ENCODE assay signal across 1 cellular context in the genomic region with DNA sequence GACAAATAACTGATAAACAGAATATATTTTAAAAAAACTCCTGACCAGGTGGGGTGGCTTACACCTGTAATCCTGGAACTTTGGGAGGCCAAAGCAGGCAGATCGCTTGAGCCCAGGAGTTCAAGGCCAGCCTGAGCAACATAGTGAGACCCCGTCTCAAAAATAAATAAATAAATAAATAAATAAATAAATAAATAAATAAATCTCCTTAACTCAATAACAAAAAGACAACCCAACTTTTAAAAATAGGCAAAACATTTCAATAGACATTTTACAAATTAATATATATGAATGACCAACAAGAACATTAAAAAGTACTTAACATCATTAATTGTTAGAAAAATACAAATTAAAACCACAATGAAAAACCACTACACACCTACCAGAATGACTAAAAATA.
TF ChIP-seq lines count a peak whose summit lies in the region.

No MANE protein-coding gene starts in this region.

TF ChIP-seq in HEK293, 187 proteins besides CTCF, POLR2A, EP300 and RAD21 (continued from another document and continues in another):
- TF ChIP-seq PRDM2 (tag by site-specific recombination; IDR thresholded peaks at IDR 0.05; ENCODE audit: borderline replicate concordance) (no peak), ZNF626 (tag by site-specific recombination; IDR thresholded peaks at IDR 0.05) (no peak), EGR2 (tag by site-specific recombination; IDR thresholded peaks at IDR 0.05; ENCODE audit: low read depth) (no peak), ZFHX2 (tag by site-specific recombination; conservative IDR thresholded peaks at IDR 0.05) (no peak), ZNF707 (tag by site-specific recombination; IDR thresholded peaks at IDR 0.05) (no peak), OSR2 (tag by site-specific recombination; IDR thresholded peaks at IDR 0.05) (no peak), GLI4 (tag by site-specific recombination; IDR thresholded peaks at IDR 0.05) (no peak), ZNF664 (tag by site-specific recombination; IDR thresholded peaks at IDR 0.05) (no peak), ZNF324 (tag by site-specific recombination; IDR thresholded peaks at IDR 0.05) (no peak), KLF17 (tag by site-specific recombination; IDR thresholded peaks at IDR 0.05) (no peak), ZNF501 (tag by site-specific recombination; IDR thresholded peaks at IDR 0.05) (0 out of 2 replicates have a peak, but pooled peaks have one; percentile 33), ZNF404 (tag by site-specific recombination; IDR thresholded peaks at IDR 0.05) (no peak), MYNN (tag by site-specific recombination; IDR thresholded peaks at IDR 0.05; ENCODE audit: borderline replicate concordance) (no peak), ZNF548 (tag by site-specific recombination; IDR thresholded peaks at IDR 0.05) (no peak), GLIS2 (tag by site-specific recombination; IDR thresholded peaks at IDR 0.05) (no peak), ZNF488 (tag by site-specific recombination; IDR thresholded peaks at IDR 0.05) (no peak), ZBTB6 (tag by site-specific recombination; IDR thresholded peaks at IDR 0.05) (no peak), ZNF580 (tag by site-specific recombination; IDR thresholded peaks at IDR 0.05) (0 out of 2 replicates have a peak, but pooled peaks have one; percentile 21), ZBTB20 (tag by site-specific recombination; IDR thresholded peaks at IDR 0.05) (no peak), ZBTB44 (tag by site-specific recombination; IDR thresholded peaks at IDR 0.05) (no peak), ZNF146 (tag by site-specific recombination; IDR thresholded peaks at IDR 0.05) (no peak), ZNF19 (tag by site-specific recombination; IDR thresholded peaks at IDR 0.05; ENCODE audit: low read depth) (no peak), ZNF791 (tag by site-specific recombination; IDR thresholded peaks at IDR 0.05) (no peak), ZNF341 (tag by site-specific recombination; IDR thresholded peaks at IDR 0.05; ENCODE audit: low read depth) (no peak), ZNF701 (tag by site-specific recombination; IDR thresholded peaks at IDR 0.05) (no peak), ZBTB17 (tag by site-specific recombination; IDR thresholded peaks at IDR 0.05) (no peak), ZNF2 (tag by site-specific recombination; IDR thresholded peaks at IDR 0.05) (no peak), RBAK (tag by site-specific recombination; IDR thresholded peaks at IDR 0.05) (0 out of 2 replicates have a peak, but pooled peaks have one; percentile 29), ZNF239 (tag by site-specific recombination; IDR thresholded peaks at IDR 0.05) (no peak), ZBTB48 (tag by site-specific recombination; IDR thresholded peaks at IDR 0.05) (no peak), ZNF585B (tag by site-specific recombination; IDR thresholded peaks at IDR 0.05) (no peak), ZFP37 (tag by site-specific recombination; IDR thresholded peaks at IDR 0.05) (no peak), ZNF549 (tag by site-specific recombination; IDR thresholded peaks at IDR 0.05) (no peak), SP7 (tag by site-specific recombination; IDR thresholded peaks at IDR 0.05) (no peak), IKZF3 (tag by site-specific recombination; IDR thresholded peaks at IDR 0.05) (no peak), ZNF837 (tag by site-specific recombination; IDR thresholded peaks at IDR 0.05) (no peak), ZNF596 (tag by site-specific recombination; IDR thresholded peaks at IDR 0.05) (no peak), KLF10 (tag by site-specific recombination; IDR thresholded peaks at IDR 0.05) (no peak), ZNF214 (tag by site-specific recombination; IDR thresholded peaks at IDR 0.05; ENCODE audit: borderline replicate concordance) (no peak), ZNF639 (tag by site-specific recombination; IDR thresholded peaks at IDR 0.05) (no peak), FEZF1 (tag by site-specific recombination; IDR thresholded peaks at IDR 0.05) (no peak), ZNF670 (tag by site-specific recombination; IDR thresholded peaks at IDR 0.05; ENCODE audit: low read depth) (no peak), SP3 (tag by site-specific recombination; IDR thresholded peaks at IDR 0.05) (no peak)
- TF ChIP-seq, protein P1, sequence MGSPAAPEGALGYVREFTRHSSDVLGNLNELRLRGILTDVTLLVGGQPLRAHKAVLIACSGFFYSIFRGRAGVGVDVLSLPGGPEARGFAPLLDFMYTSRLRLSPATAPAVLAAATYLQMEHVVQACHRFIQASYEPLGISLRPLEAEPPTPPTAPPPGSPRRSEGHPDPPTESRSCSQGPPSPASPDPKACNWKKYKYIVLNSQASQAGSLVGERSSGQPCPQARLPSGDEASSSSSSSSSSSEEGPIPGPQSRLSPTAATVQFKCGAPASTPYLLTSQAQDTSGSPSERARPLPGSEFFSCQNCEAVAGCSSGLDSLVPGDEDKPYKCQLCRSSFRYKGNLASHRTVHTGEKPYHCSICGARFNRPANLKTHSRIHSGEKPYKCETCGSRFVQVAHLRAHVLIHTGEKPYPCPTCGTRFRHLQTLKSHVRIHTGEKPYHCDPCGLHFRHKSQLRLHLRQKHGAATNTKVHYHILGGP (tag by site-specific recombination; IDR thresholded peaks at IDR 0.05): no peak
- TF ChIP-seq, protein P2, sequence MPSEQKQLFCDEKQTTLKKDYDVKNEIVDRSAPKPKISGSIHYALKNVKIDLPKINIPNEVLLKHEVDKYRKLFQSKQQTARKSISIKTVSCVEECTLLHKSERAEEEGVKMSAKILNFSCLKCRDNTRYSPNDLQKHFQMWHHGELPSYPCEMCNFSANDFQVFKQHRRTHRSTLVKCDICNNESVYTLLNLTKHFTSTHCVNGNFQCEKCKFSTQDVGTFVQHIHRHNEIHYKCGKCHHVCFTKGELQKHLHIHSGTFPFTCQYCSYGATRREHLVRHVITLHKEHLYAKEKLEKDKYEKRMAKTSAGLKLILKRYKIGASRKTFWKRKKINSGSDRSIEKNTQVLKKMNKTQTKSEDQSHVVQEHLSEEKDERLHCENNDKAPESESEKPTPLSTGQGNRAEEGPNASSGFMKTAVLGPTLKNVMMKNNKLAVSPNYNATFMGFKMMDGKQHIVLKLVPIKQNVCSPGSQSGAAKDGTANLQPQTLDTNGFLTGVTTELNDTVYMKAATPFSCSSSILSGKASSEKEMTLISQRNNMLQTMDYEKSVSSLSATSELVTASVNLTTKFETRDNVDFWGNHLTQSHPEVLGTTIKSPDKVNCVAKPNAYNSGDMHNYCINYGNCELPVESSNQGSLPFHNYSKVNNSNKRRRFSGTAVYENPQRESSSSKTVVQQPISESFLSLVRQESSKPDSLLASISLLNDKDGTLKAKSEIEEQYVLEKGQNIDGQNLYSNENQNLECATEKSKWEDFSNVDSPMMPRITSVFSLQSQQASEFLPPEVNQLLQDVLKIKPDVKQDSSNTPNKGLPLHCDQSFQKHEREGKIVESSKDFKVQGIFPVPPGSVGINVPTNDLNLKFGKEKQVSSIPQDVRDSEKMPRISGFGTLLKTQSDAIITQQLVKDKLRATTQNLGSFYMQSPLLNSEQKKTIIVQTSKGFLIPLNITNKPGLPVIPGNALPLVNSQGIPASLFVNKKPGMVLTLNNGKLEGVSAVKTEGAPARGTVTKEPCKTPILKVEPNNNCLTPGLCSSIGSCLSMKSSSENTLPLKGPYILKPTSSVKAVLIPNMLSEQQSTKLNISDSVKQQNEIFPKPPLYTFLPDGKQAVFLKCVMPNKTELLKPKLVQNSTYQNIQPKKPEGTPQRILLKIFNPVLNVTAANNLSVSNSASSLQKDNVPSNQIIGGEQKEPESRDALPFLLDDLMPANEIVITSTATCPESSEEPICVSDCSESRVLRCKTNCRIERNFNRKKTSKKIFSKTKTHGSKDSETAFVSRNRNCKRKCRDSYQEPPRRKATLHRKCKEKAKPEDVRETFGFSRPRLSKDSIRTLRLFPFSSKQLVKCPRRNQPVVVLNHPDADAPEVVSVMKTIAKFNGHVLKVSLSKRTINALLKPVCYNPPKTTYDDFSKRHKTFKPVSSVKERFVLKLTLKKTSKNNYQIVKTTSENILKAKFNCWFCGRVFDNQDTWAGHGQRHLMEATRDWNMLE (tag by site-specific recombination; conservative IDR thresholded peaks at IDR 0.05; ENCODE audit: low read depth): peak; percentile 84
